Comparison of ENCODE assay signal across 8 cellular contexts in the genomic region with DNA sequence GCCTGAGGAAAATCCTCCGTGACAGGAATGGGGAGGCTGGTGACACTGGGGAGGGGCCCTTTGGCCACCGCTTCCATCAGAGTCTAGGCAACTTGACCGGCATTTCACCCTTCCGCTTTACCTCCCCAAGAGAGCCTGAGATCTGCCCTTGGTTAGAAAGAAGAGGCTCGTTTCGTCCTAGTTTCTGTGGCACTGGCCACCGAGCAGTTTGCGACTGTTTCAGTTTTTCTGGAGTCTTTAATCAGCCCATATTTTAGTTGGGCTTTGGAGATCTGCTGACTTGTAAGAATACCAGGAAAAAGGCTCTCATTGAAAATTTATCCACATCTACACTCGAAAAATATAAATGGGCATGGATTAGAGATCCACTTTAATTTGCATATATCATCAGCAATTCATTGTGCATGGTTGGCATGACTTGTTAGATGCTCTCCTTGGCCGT. TPM values are rescaled to one million over a fixed set of nuclear protein-coding genes. Genes with fewer than 3 reads are reported as not detected.
DNase-seq lines count a peak whose midpoint lies in the region; ATAC-seq, FAIRE-seq and TF ChIP-seq lines count a peak whose summit lies in the region.

No MANE protein-coding gene starts in this region.

- no peaks in the 10 kb centered on the region for H3F3A ChIP-seq in SU-DHL-6 (ENCODE audit: insufficient read depth)

- DNase-seq in GM12891 (ENCODE audit: insufficient read length, low spot score) (peak; percentile 25), glutamatergic neuron (no peak), sciatic nerve (ENCODE audit: low spot score) (no peak), HUDEP-2 (lab: John Stamatoyannopoulos, UW; ENCODE audit: unreplicated experiment in 76 of 76) (no peak), activated gamma-delta T cell treated with Interleukin-2 at 50 U/mL for 16 hours (no peak)

- H3K9me3 Mint-ChIP-seq in glutamatergic neuron (ENCODE audit: unreplicated experiment) = peaks cover 7% of the 10 kb centered on the region

- peaks cover 7% of the 10 kb centered on the region for H3K27me3 Mint-ChIP-seq in glutamatergic neuron (ENCODE audit: unreplicated experiment)

- intact Hi-C loops in sciatic nerve (cut with DNase I) = no loop called here

- H4K20me1 ChIP-seq in SU-DHL-6 (ENCODE audit: low read depth, low read length) = no peaks in the 10 kb centered on the region

- H2AFZ ChIP-seq in SU-DHL-6 (ENCODE audit: low read depth, low read length, severe bottlenecking) = no peak overlapping the region

- H3K79me2 ChIP-seq in SU-DHL-6 (ENCODE audit: insufficient read depth, low read length) = no peaks in the 10 kb centered on the region

- no peak overlapping the region; the same call in 1 of the 2 replicates for H3K9ac ChIP-seq in SU-DHL-6 (ENCODE audit: low read length)

- peak overlapping the region; percentile 45 for H3K4me2 ChIP-seq in SU-DHL-6 (ENCODE audit: low read depth, low read length, poor library complexity, severe bottlenecking)

- no peak overlapping the region for H3K27ac ChIP-seq in SU-DHL-6 (ENCODE audit: low read depth, low read length)

- H3K4me3 ChIP-seq in SU-DHL-6 (ENCODE audit: insufficient read depth, low read length, poor library complexity, severe bottlenecking) = peak overlapping the region; percentile 42

- no peak for FAIRE-seq in GM12891 (lab: Jason Lieb, UNC)

- H3K4me3 Mint-ChIP-seq in glutamatergic neuron (ENCODE audit: unreplicated experiment) = peak overlapping the region; percentile 95

- H3K27ac Mint-ChIP-seq in glutamatergic neuron (ENCODE audit: unreplicated experiment) = peak overlapping the region; percentile 59

- H3K36me3 ChIP-seq in SU-DHL-6 (ENCODE audit: low read length) = no peaks in the 10 kb centered on the region

- H3K36me3 Mint-ChIP-seq in glutamatergic neuron (ENCODE audit: unreplicated experiment) = no peaks in the 10 kb centered on the region

- peak; percentile 36 for ATAC-seq in HG02798 (IDR thresholded peaks at IDR 0.05; ENCODE audit: poor library complexity, unreplicated experiment)
- peak; percentile 39 for ATAC-seq in sciatic nerve
- no peak for ATAC-seq in GM18519 (IDR thresholded peaks at IDR 0.05; ENCODE audit: low FRiP score, unreplicated experiment)

- no peaks in the 10 kb centered on the region for H3K9me2 ChIP-seq in SU-DHL-6 (replicated peaks; ENCODE audit: insufficient read depth, low read length)

- no peaks in the 10 kb centered on the region for H3K27me3 ChIP-seq in SU-DHL-6 (ENCODE audit: low read length)

- no peak for TF ChIP-seq POLR2A in GM12891 (IDR thresholded peaks at IDR 0.05; ENCODE audit: low read depth, low read length)

- H3K4me1 Mint-ChIP-seq in glutamatergic neuron (ENCODE audit: low read depth, unreplicated experiment) = peaks cover 11% of the 10 kb centered on the region

- H3K9me3 ChIP-seq in SU-DHL-6 (ENCODE audit: insufficient read depth, low read length) = no peaks in the 10 kb centered on the region

- TF ChIP-seq CTCF in SU-DHL-6 (IDR thresholded peaks at IDR 0.05; ENCODE audit: insufficient read depth, low read length, poor library complexity, severe bottlenecking) (no peak), glutamatergic neuron (IDR thresholded peaks at IDR 0.05; ENCODE audit: partially characterized antibody, unreplicated experiment) (no peak)

TF ChIP-seq in GM12891, 5 proteins besides CTCF, POLR2A, EP300 and RAD21:
- TF ChIP-seq POU2F2 (IDR thresholded peaks at IDR 0.05; ENCODE audit: low read depth, low read length) (no peak), POLR2AphosphoS5 (IDR thresholded peaks at IDR 0.05; ENCODE audit: low read depth, low read length) (no peak), TAF1 (IDR thresholded peaks at IDR 0.05; ENCODE audit: low read depth, low read length) (no peak), PAX5 (IDR thresholded peaks at IDR 0.05; ENCODE audit: insufficient read depth, low read length, severe bottlenecking) (no peak), SPI1 (IDR thresholded peaks at IDR 0.05; ENCODE audit: low read depth, low read length) (no peak)

RNA-seq across cellular contexts. Expression of a gene that starts 0.4 kb away (rescaled TPM):
- polyA plus RNA-seq in GM12891 (2012; ENCODE audit: low read depth, missing spikeins) = not detected
- 11.3 TPM for total RNA-seq in glutamatergic neuron (ENCODE audit: unreplicated experiment)
- 20.8 TPM for total RNA-seq in sciatic nerve
